14 cellular contexts compared by ENCODE assay signal in the genomic region with DNA sequence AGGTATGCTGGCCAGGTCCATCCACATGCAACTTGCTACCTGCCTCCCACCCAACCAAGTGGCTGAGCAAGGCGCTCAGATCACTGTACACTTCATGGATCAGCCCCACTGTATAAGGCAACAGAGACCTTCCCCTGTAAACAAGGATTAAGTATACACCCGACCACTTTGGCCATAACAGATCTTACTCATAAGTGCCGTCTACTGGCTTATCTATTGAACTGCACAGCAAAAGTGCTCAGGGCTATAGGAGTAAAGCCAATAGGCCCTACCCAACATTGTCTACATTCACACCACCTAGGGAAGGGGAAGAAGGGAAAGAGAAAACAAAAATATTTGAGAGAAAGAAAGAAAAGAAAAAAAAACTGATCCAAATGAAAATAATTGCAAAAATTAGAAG.
DNase-seq lines count a peak whose midpoint lies in the region; TF ChIP-seq lines count a peak whose summit lies in the region.
"Had no signal": no experiment of that assay in that cellular context is flagged by ENCODE, and none has a peak within 500 bp of the region (broad histone marks: within the 10 kb centered on the region; RNA-seq: fewer than 3 reads in every experiment).

No MANE protein-coding gene starts in this region.

- no peak overlapping the region for H2AFZ ChIP-seq in MM.1S (ENCODE audit: low read length)

- H3K27ac ChIP-seq in MM.1S (ENCODE audit: low read length) = no peak overlapping the region
- no peak overlapping the region for H3K27ac ChIP-seq in WERI-Rb-1
- no peak overlapping the region for H3K27ac ChIP-seq in mesendoderm (ENCODE audit: low read depth, low read length)
- H3K27ac ChIP-seq: BLaER1 had no signal

- H3K79me1 ChIP-seq in mesendoderm (ENCODE audit: low read length) = no peaks in the 10 kb centered on the region

- H3K27me3 Mint-ChIP-seq in activated CD4-positive, alpha-beta T cell treated with anti-CD3 and anti-CD28 coated beads, Interleukin-2, amount 10 ng/mL, durations not matched to agents 24 days and 14 days = no peaks in the 10 kb centered on the region
- H3K27me3 Mint-ChIP-seq: T-helper 17 cell had no signal

- H3K9me2 ChIP-seq in MM.1S (replicated peaks; ENCODE audit: insufficient read depth, low read length) = no peaks in the 10 kb centered on the region

- H4K8ac ChIP-seq in mesendoderm (ENCODE audit: low read depth, low read length) = no peak overlapping the region

- H2BK120ac ChIP-seq in mesendoderm (ENCODE audit: low read depth, low read length) = no peak overlapping the region

- no peak overlapping the region for H2BK15ac ChIP-seq in mesendoderm (replicated peaks; ENCODE audit: low read depth)

- no peak overlapping the region for H2AK5ac ChIP-seq in mesendoderm (ENCODE audit: low read length)

- TF ChIP-seq CTCF in GM12873 (IDR thresholded peaks at IDR 0.05; ENCODE audit: insufficient read depth, low read depth, low read length, missing control alignments) = peak; percentile 11
- peak; percentile 17; the same call in 1 of the 2 replicates for TF ChIP-seq CTCF in MM.1S (IDR thresholded peaks at IDR 0.05; ENCODE audit: low read length)
- peak; percentile 28; the same call in 1 of the 2 replicates for TF ChIP-seq CTCF in WERI-Rb-1 (IDR thresholded peaks at IDR 0.05; ENCODE audit: low read depth, low read length)

- DNase-seq in MM.1S (no peak), WERI-Rb-1 (no peak), mesendoderm (peak; percentile 23), kidney tubule cell (ENCODE audit: low spot score) (no peak)
- DNase-seq in activated CD4-positive, alpha-beta T cell treated with anti-CD3 and anti-CD28 coated beads, Interleukin-2, amount 10 ng/mL, durations not matched to agents 24 days and 14 days = no peak
- no peak for DNase-seq in activated naive CD4-positive, alpha-beta T cell (lab: John Stamatoyannopoulos, UW)
- DNase-seq: KG1, NCI-H1105 treated with DMSO at 0.1 percent for 48 hours, NCI-H1930, NCI-H510A, SIG-M5, T-helper 17 cell had no signal

- no peak overlapping the region for H3K4ac ChIP-seq in mesendoderm (ENCODE audit: low read depth, low read length)

- no peak overlapping the region for H3K23ac ChIP-seq in mesendoderm (ENCODE audit: low read length)

- H3K4me2 ChIP-seq in MM.1S (ENCODE audit: low read depth, low read length) = no peak overlapping the region
- H3K4me2 ChIP-seq in mesendoderm (ENCODE audit: low read length) = no peak overlapping the region
- H3K4me2 ChIP-seq: BLaER1 had no signal

- H4K5ac ChIP-seq in mesendoderm (ENCODE audit: low read length) = no peak overlapping the region

- no peak overlapping the region for H3K56ac ChIP-seq in mesendoderm (ENCODE audit: low read length)

- H3K36me3 ChIP-seq in MM.1S (replicated peaks; ENCODE audit: insufficient read depth, low read length) (no peaks in the 10 kb centered on the region), WERI-Rb-1 (no peaks in the 10 kb centered on the region), mesendoderm (ENCODE audit: control insufficient read depth, insufficient read depth, low read length) (no peaks in the 10 kb centered on the region)
- H3K36me3 ChIP-seq: BLaER1 had no signal

- no peaks in the 10 kb centered on the region for H4K20me1 ChIP-seq in MM.1S (ENCODE audit: insufficient read depth, low read length)
- H4K20me1 ChIP-seq: BLaER1 had no signal

- no peak overlapping the region for H3K27ac Mint-ChIP-seq in activated CD4-positive, alpha-beta T cell treated with anti-CD3 and anti-CD28 coated beads, Interleukin-2, amount 10 ng/mL, durations not matched to agents 24 days and 14 days
- H3K27ac Mint-ChIP-seq: T-helper 17 cell had no signal

- H3K4me1 Mint-ChIP-seq in activated CD4-positive, alpha-beta T cell treated with anti-CD3 and anti-CD28 coated beads, Interleukin-2, amount 10 ng/mL, durations not matched to agents 24 days and 14 days = no peaks in the 10 kb centered on the region
- H3K4me1 Mint-ChIP-seq: T-helper 17 cell had no signal

- H3K4me3 ChIP-seq in MM.1S (ENCODE audit: low read length) (no peak overlapping the region), WERI-Rb-1 (ENCODE audit: low read depth, low read length) (no peak overlapping the region), mesendoderm (ENCODE audit: low read length) (no peak overlapping the region)
- H3K4me3 ChIP-seq: BLaER1 had no signal

- H3K9me3 Mint-ChIP-seq in activated CD4-positive, alpha-beta T cell treated with anti-CD3 and anti-CD28 coated beads, Interleukin-2, amount 10 ng/mL, durations not matched to agents 24 days and 14 days = peaks cover 20% of the 10 kb centered on the region

- H3K79me2 ChIP-seq in MM.1S (ENCODE audit: low read length) (no peaks in the 10 kb centered on the region), mesendoderm (ENCODE audit: control insufficient read depth, insufficient read depth, low read length) (no peaks in the 10 kb centered on the region)

- H3K9ac ChIP-seq in MM.1S (ENCODE audit: low read length) = no peak overlapping the region
- H3K9ac ChIP-seq in mesendoderm (ENCODE audit: low read length) = no peak overlapping the region
- H3K9ac ChIP-seq: BLaER1 had no signal

- H3K27me3 ChIP-seq in MM.1S (replicated peaks; ENCODE audit: insufficient read depth, low read length) (no peaks in the 10 kb centered on the region), WERI-Rb-1 (ENCODE audit: insufficient read depth, low read depth, severe bottlenecking) (no peaks in the 10 kb centered on the region), mesendoderm (ENCODE audit: insufficient read depth, low read length, poor library complexity) (no peaks in the 10 kb centered on the region)
- H3K27me3 ChIP-seq: BLaER1 had no signal

- H2BK5ac ChIP-seq in mesendoderm (ENCODE audit: low read length) = no peak overlapping the region

- no peaks in the 10 kb centered on the region for H3K36me3 Mint-ChIP-seq in activated CD4-positive, alpha-beta T cell treated with anti-CD3 and anti-CD28 coated beads, Interleukin-2, amount 10 ng/mL, durations not matched to agents 24 days and 14 days (ENCODE audit: low read depth)

- H3K4me3 Mint-ChIP-seq in activated CD4-positive, alpha-beta T cell treated with anti-CD3 and anti-CD28 coated beads, Interleukin-2, amount 10 ng/mL, durations not matched to agents 24 days and 14 days = no peak overlapping the region
- H3K4me3 Mint-ChIP-seq: T-helper 17 cell had no signal

- H3K9me3 ChIP-seq in MM.1S (replicated peaks; ENCODE audit: insufficient read depth, low read length) (no peaks in the 10 kb centered on the region), WERI-Rb-1 (ENCODE audit: severe bottlenecking) (peaks cover 3% of the 10 kb centered on the region)

- H3F3A ChIP-seq in MM.1S (ENCODE audit: insufficient read depth, low read length) = no peaks in the 10 kb centered on the region

- H3K4me1 ChIP-seq in MM.1S (ENCODE audit: low read length) = no peaks in the 10 kb centered on the region
- no peaks in the 10 kb centered on the region for H3K4me1 ChIP-seq in mesendoderm (ENCODE audit: control insufficient read depth, low read depth, low read length)
- H3K4me1 ChIP-seq: BLaER1 had no signal

- intact Hi-C loops in activated CD4-positive, alpha-beta T cell treated with anti-CD3 and anti-CD28 coated beads, Interleukin-2, amount 10 ng/mL, durations not matched to agents 24 days and 14 days (cut with micrococcal nuclease) = no loop called here

- H3K18ac ChIP-seq in mesendoderm (ENCODE audit: low read length) = no peak overlapping the region

- WGBS in mesendoderm (ENCODE audit: extremely low coverage, insufficient coverage, low lambda C conversion rate) = no CpG with 5 or more reads among the region's 3 CpGs
